ENCODE assay signal across 9 cellular contexts in the genomic region with DNA sequence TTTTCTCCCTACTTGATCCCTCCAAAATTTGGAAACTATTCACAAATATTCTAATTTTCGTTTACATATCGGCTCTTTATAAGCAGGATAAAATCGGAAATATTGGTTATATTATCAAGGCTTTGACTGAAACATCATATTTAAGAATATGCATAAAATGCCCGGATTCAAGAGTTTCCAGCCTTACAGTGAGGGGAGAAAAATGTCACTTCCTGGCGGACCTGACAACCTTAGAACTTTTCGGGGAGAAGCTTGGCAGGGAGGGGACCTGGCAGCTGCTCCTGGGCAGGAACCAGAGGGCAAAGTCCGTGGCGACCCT. TPM values are rescaled to one million over a fixed set of nuclear protein-coding genes. Genes with fewer than 3 reads are reported as not detected.
DNase-seq lines count a peak whose midpoint lies in the region; ATAC-seq and TF ChIP-seq lines count a peak whose summit lies in the region.
"Had no signal": no experiment of that assay in that cellular context is flagged by ENCODE, and none has a peak within 500 bp of the region (broad histone marks: within the 10 kb centered on the region; RNA-seq: fewer than 3 reads in every experiment).

No MANE protein-coding gene starts in this region.

- H3K56ac ChIP-seq in IMR-90 (ENCODE audit: extremely low read depth, insufficient read depth, low read length), result no peak overlapping the region

- CTCF ChIA-PET in IMR-90 (lab: Yijun Ruan, JAX), result interaction anchor here (0.7 to 1.6 kb wide), 2 partner anchors 180 to 183 kb away, joined by 3 to 4 read pairs; no protein-coding TSS in a partner anchor

- H2AFZ ChIP-seq in IMR-90 (replicated peaks; ENCODE audit: low read length, poor library complexity), result peak overlapping the region; percentile 96

- DNase-seq in IMR-90 (peak; percentile 10), choroid plexus epithelial cell (ENCODE audit: low read depth) (peak; percentile 26), NCI-H82 (lab: John Stamatoyannopoulos, UW) (no peak), H4 (ENCODE audit: low spot score) (no peak)

- TF ChIP-seq CTCF in IMR-90 (conservative IDR thresholded peaks at IDR 0.05; ENCODE audit: low read depth, low read length) (no peak), choroid plexus epithelial cell (conservative IDR thresholded peaks at IDR 0.05; ENCODE audit: low read depth, low read length) (no peak), nephron (IDR thresholded peaks at IDR 0.05; ENCODE audit: unreplicated experiment in 3 of 3) (no peak)

- peak overlapping the region; percentile 85 to 92 (median 85) for H3K4me3 Mint-ChIP-seq in nephron

- H3K36me3 Mint-ChIP-seq in nephron (ENCODE audit: low read depth), result no peaks in the 10 kb centered on the region

- no peaks in the 10 kb centered on the region for H3K9me3 Mint-ChIP-seq in nephron

- H3K18ac ChIP-seq in IMR-90 (ENCODE audit: low read depth, low read length), result no peak overlapping the region; the same call in 1 of the 2 replicates

- peak overlapping the region; percentile 46; the same call in 1 of the 2 replicates for H3K4ac ChIP-seq in IMR-90 (ENCODE audit: low read depth, low read length)

- H2AK9ac ChIP-seq in IMR-90 (replicated peaks; ENCODE audit: low read depth, low read length, poor library complexity), result no peak overlapping the region

- peak overlapping the region; percentile 68 to 90 (median 84) for H3K27ac Mint-ChIP-seq in nephron

- dilution Hi-C loops in IMR-90 (cut with HindIII; ENCODE audit: low sequenced_read_pairs, unreplicated experiment), result no loop called here

- no peaks in the 10 kb centered on the region for H3K36me3 ChIP-seq in IMR-90 (ENCODE audit: control insufficient read depth, insufficient read depth, low read length)

- POLR2A ChIA-PET in IMR-90 (lab: Charles Lee; ENCODE audit: unreplicated experiment), result no interaction called here

- H4K8ac ChIP-seq in IMR-90 (ENCODE audit: low read depth in 2 of 2, low read length in 2 of 2), result peak overlapping the region; percentile 77 to 82; a peak in 3 of 4 replicates

- no peak overlapping the region for H2AK5ac ChIP-seq in IMR-90 (ENCODE audit: low read depth, low read length)

- H4K5ac ChIP-seq in IMR-90 (ENCODE audit: low read depth, low read length), result peak overlapping the region; percentile 58; the same call in 1 of the 2 replicates

- peaks cover 13% of the 10 kb centered on the region for H3K27me3 Mint-ChIP-seq in nephron (ENCODE audit: low read depth)

- H3K4me3 ChIP-seq in IMR-90 (ENCODE audit: insufficient read depth, low read depth, low read length) (peak overlapping the region; percentile 65), choroid plexus epithelial cell (ENCODE audit: low read depth, low read length) (peak overlapping the region; percentile 72)

- no peak for TF ChIP-seq POLR2A in IMR-90 (IDR thresholded peaks at IDR 0.05; ENCODE audit: low read depth, low read length)

- no TSS peak for BruUV-seq in IMR-90 (replicated peaks; lab: Mats Ljungman, UMichigan)

- no CpG with 5 or more reads among the region's 8 CpGs for WGBS in IMR-90 (ENCODE audit: extremely low coverage in 2 of 2, insufficient read length in 1 of 2), 2 experiments

- H4K91ac ChIP-seq in IMR-90 (ENCODE audit: insufficient read depth, low read depth, low read length), result peak overlapping the region; percentile 64; the same call in 1 of the 2 replicates

- peaks cover 2% of the 10 kb centered on the region for H3K27me3 ChIP-seq in IMR-90 (ENCODE audit: control insufficient read depth, insufficient read depth, low read length)

- H3K4me2 ChIP-seq in IMR-90 (ENCODE audit: low read depth, low read length), result peak overlapping the region; percentile 90

- ATAC-seq in GM18511 (IDR thresholded peaks at IDR 0.05; ENCODE audit: unreplicated experiment) (peak; percentile 35), IMR-90 (ENCODE audit: low read depth) (no peak), GM21423 (IDR thresholded peaks at IDR 0.05; ENCODE audit: unreplicated experiment) (no peak), HG03521 (IDR thresholded peaks at IDR 0.05; ENCODE audit: unreplicated experiment) (no peak)

- H3K79me1 ChIP-seq in IMR-90 (ENCODE audit: low read depth in 1 of 2, low read length in 2 of 2), result no peaks in the 10 kb centered on the region

- no peaks in the 10 kb centered on the region for H3K9me3 ChIP-seq in IMR-90 (ENCODE audit: control insufficient read depth, insufficient read depth, low read length)

- no peak overlapping the region; the same call in 1 of the 2 replicates for H2BK20ac ChIP-seq in IMR-90 (ENCODE audit: low read depth, low read length)

- no peaks in the 10 kb centered on the region for H3K4me1 ChIP-seq in IMR-90 (ENCODE audit: control insufficient read depth, insufficient read depth, low read length)

- peak overlapping the region; percentile 90 for H3K14ac ChIP-seq in IMR-90 (replicated peaks; ENCODE audit: low read depth, low read length)

- peak overlapping the region; percentile 82; the same call in 1 of the 2 replicates for H3K23ac ChIP-seq in IMR-90 (ENCODE audit: low read depth, low read length)

- H2BK5ac ChIP-seq in IMR-90 (ENCODE audit: low read depth, low read length, poor library complexity, severe bottlenecking), result no peak overlapping the region

- intact Hi-C loops in IMR-90 (cut with micrococcal nuclease), result loop anchor here (1.0 to 5.0 kb wide), 7 partner anchors 51 to 552 kb away; partner anchors contain the start of gene PDLIM1

- H3K27ac ChIP-seq in IMR-90 (ENCODE audit: insufficient read depth, low read length), result peak overlapping the region; percentile 48; the same call in 1 of the 2 replicates

- H2BK120ac ChIP-seq in IMR-90 (ENCODE audit: low read depth, low read length), result peak overlapping the region; percentile 68

- no peaks in the 10 kb centered on the region for H4K20me1 ChIP-seq in IMR-90 (ENCODE audit: insufficient read depth, low read length)

- peak overlapping the region; percentile 92 for H3K9ac ChIP-seq in IMR-90 (ENCODE audit: low read depth, low read length)

- H2BK15ac ChIP-seq in IMR-90 (ENCODE audit: low read depth, low read length), result peak overlapping the region; percentile 86; the same call in 1 of the 3 replicates

- TF ChIP-seq RAD21 in IMR-90 (IDR thresholded peaks at IDR 0.05; ENCODE audit: low read length), result no peak

- in situ Hi-C loops in IMR-90 (cut with MboI; ENCODE audit: low sequenced_read_pairs), result loop anchor here (5.0 kb wide), 1 partner anchor 179 kb away; no protein-coding TSS in a partner anchor

- H3K9me1 ChIP-seq in IMR-90 (ENCODE audit: insufficient read depth, low read length), result no peaks in the 10 kb centered on the region; the same call in 1 of the 2 replicates

- no peaks in the 10 kb centered on the region for H3K4me1 Mint-ChIP-seq in nephron

TF ChIP-seq in IMR-90, 13 proteins besides CTCF, POLR2A, EP300 and RAD21:
- no peak for TF ChIP-seq ELK1 (IDR thresholded peaks at IDR 0.05; ENCODE audit: borderline replicate concordance, low read depth, low read length)
- no peak for TF ChIP-seq SMC3 (IDR thresholded peaks at IDR 0.05; ENCODE audit: low read depth, low read length)
- TF ChIP-seq MXI1 (IDR thresholded peaks at IDR 0.05; ENCODE audit: borderline replicate concordance, low read depth, low read length), result no peak
- TF ChIP-seq RFX5 (IDR thresholded peaks at IDR 0.05; ENCODE audit: low read depth, low read length), result no peak
- TF ChIP-seq MAZ (IDR thresholded peaks at IDR 0.05; ENCODE audit: borderline replicate concordance, low read depth, low read length), result no peak
- no peak for TF ChIP-seq MAFK (IDR thresholded peaks at IDR 0.05; ENCODE audit: low read depth, low read length)
- TF ChIP-seq RCOR1 (IDR thresholded peaks at IDR 0.05; ENCODE audit: insufficient replicate concordance, low read length), result no peak
- no peak for TF ChIP-seq NFE2L2 (IDR thresholded peaks at IDR 0.05; ENCODE audit: low read depth, low read length)
- TF ChIP-seq CHD1 (IDR thresholded peaks at IDR 0.05; ENCODE audit: low read depth, low read length), result no peak
- no peak for TF ChIP-seq USF2 (IDR thresholded peaks at IDR 0.05; ENCODE audit: low read depth, low read length)
- no peak for TF ChIP-seq CEBPB (IDR thresholded peaks at IDR 0.05; ENCODE audit: low read depth, low read length)
- no peak for TF ChIP-seq FOS (IDR thresholded peaks at IDR 0.05; ENCODE audit: low read depth, low read length)
- TF ChIP-seq BHLHE40 (IDR thresholded peaks at IDR 0.05; ENCODE audit: low read depth, low read length), result no peak

RNA-seq across cellular contexts. Expression of gene ACSM6, which starts 10.9 kb away (rescaled TPM):
- total RNA-seq in IMR-90 (2012; rRNA removed), result not detected in 2 replicates
- polyA plus RNA-seq in IMR-90 (2012; rRNA removed), result not detected in 2 replicates
- not detected in 2 replicates for polyA plus RNA-seq in IMR-90 (2012; cell fraction: cytosol; rRNA removed)
- not detected in 2 replicates for polyA plus RNA-seq in IMR-90 (2012; cell fraction: nucleus; rRNA removed; ENCODE audit: low replicate concordance)
- not detected in 2 replicates for total RNA-seq in H4 (2014; rRNA removed; shearing (Covaris generic))
- total RNA-seq: RPMI7951 had no signal

Comparison
In these comparisons a context has a peak if more than half of its experiments do, and no peak if none do; other contexts are left out.
1. DNase-seq: peak in IMR-90 (single experiment) and choroid plexus epithelial cell (single experiment); none in NCI-H82 (single experiment) and H4 (single experiment).